16 cellular contexts compared by ENCODE assay signal in genomic region chr11:31725176-31725575, GRCh38.
"Had no signal": no experiment of that assay in that cellular context is flagged by ENCODE, and none has a peak within 500 bp of the region (broad histone marks: within the 10 kb centered on the region; RNA-seq: fewer than 3 reads in every experiment).

No MANE protein-coding gene starts in this region.

- H3K9me3 ChIP-seq: breast epithelium had no signal

- H3K4me3 ChIP-seq: breast epithelium, hepatocyte, left lung had no signal

- H3K4me2 ChIP-seq: hepatocyte had no signal

- DNase-seq: activated CD4-positive, alpha-beta memory T cell treated with anti-CD3 and anti-CD28 coated beads, Interleukin-2, amount 10 ng/mL, durations not matched to agents 7 days and 5 days; activated CD4-positive, alpha-beta T cell treated with anti-CD3 and anti-CD28 coated beads for 4 hours; activated gamma-delta T cell treated with Interleukin-2 at 50 U/mL for 16 hours; activated T-cell treated with anti-CD3 and anti-CD28 coated beads, Interleukin-2, amount 50 U/mL, for 72 hours; islet precursor cell; left lung; natural killer cell; posterior cingulate gyrus; retina; T-helper 17 cell had no signal

- H3K9me3 Mint-ChIP-seq: activated T-cell treated with anti-CD3 and anti-CD28 coated beads, Interleukin-2, amount 50 U/mL, for 72 hours; memory B cell; natural killer cell; stimulated activated effector memory CD8-positive, alpha-beta T cell treated with anti-CD3 and anti-CD28 coated beads, Interleukin-12 subunit alpha, Interleukin-12 subunit beta, amount 100 ng/mL, for 72 hours had no signal

- H3K79me2 ChIP-seq: hepatocyte had no signal

- H3K36me3 ChIP-seq: breast epithelium, left lung had no signal

- H3K27ac Mint-ChIP-seq: activated CD4-positive, alpha-beta memory T cell treated with anti-CD3 and anti-CD28 coated beads, Interleukin-2, amount 10 ng/mL, durations not matched to agents 7 days and 5 days; activated naive CD8-positive, alpha-beta T cell; activated T-cell treated with anti-CD3 and anti-CD28 coated beads, Interleukin-2, amount 50 U/mL, for 72 hours; memory B cell; natural killer cell; stimulated activated effector memory CD8-positive, alpha-beta T cell treated with anti-CD3 and anti-CD28 coated beads, Interleukin-12 subunit alpha, Interleukin-12 subunit beta, amount 100 ng/mL, for 72 hours; T-helper 17 cell had no signal

- H3K27me3 ChIP-seq: breast epithelium, hepatocyte, left lung had no signal

- H3K27ac ChIP-seq: breast epithelium, epithelial cell of prostate, hepatocyte, left lung had no signal

- H3K4me1 ChIP-seq: breast epithelium, left lung had no signal

- H3K4me1 Mint-ChIP-seq: memory B cell; stimulated activated effector memory CD8-positive, alpha-beta T cell treated with anti-CD3 and anti-CD28 coated beads, Interleukin-12 subunit alpha, Interleukin-12 subunit beta, amount 100 ng/mL, for 72 hours; T-helper 17 cell had no signal

- H2AFZ ChIP-seq: hepatocyte had no signal

- H3K36me3 Mint-ChIP-seq: natural killer cell; stimulated activated effector memory CD8-positive, alpha-beta T cell treated with anti-CD3 and anti-CD28 coated beads, Interleukin-12 subunit alpha, Interleukin-12 subunit beta, amount 100 ng/mL, for 72 hours had no signal

- H3K4me3 Mint-ChIP-seq: activated CD4-positive, alpha-beta memory T cell treated with anti-CD3 and anti-CD28 coated beads, Interleukin-2, amount 10 ng/mL, durations not matched to agents 7 days and 5 days; activated naive CD8-positive, alpha-beta T cell; activated T-cell treated with anti-CD3 and anti-CD28 coated beads, Interleukin-2, amount 50 U/mL, for 72 hours; memory B cell; natural killer cell; stimulated activated effector memory CD8-positive, alpha-beta T cell treated with anti-CD3 and anti-CD28 coated beads, Interleukin-12 subunit alpha, Interleukin-12 subunit beta, amount 100 ng/mL, for 72 hours; T-helper 17 cell had no signal

- H3K27me3 Mint-ChIP-seq: activated CD4-positive, alpha-beta memory T cell treated with anti-CD3 and anti-CD28 coated beads, Interleukin-2, amount 10 ng/mL, durations not matched to agents 7 days and 5 days; activated naive CD8-positive, alpha-beta T cell; memory B cell; T-helper 17 cell had no signal
